ENCODE assay signal across 23 cellular contexts in genomic region chr17:36773039-36773438, GRCh38.
"Had no signal": no experiment of that assay in that cellular context is flagged by ENCODE, and none has a peak within 500 bp of the region (broad histone marks: within the 10 kb centered on the region; RNA-seq: fewer than 3 reads in every experiment).

No MANE protein-coding gene starts in this region.

- H3K9me3 ChIP-seq: body of pancreas, esophagus muscularis mucosa, gastroesophageal sphincter, heart left ventricle, mucosa of descending colon, tibial nerve, uterus had no signal

- H3K4me3 ChIP-seq: body of pancreas, esophagus muscularis mucosa, gastroesophageal sphincter, heart left ventricle, mucosa of descending colon, tibial nerve, uterus had no signal

- H3K27ac ChIP-seq: body of pancreas, esophagus muscularis mucosa, gastroesophageal sphincter, heart left ventricle, tibial nerve, uterus, WERI-Rb-1 had no signal

- H3K36me3 ChIP-seq: esophagus muscularis mucosa, gastroesophageal sphincter, heart left ventricle, tibial nerve, uterus, WERI-Rb-1 had no signal

- ATAC-seq: activated CD4-positive, alpha-beta T cell treated with anti-CD3 and anti-CD28 coated beads for 36 hours; activated CD8-positive, alpha-beta memory T cell treated with anti-CD3 and anti-CD28 coated beads, Interleukin-2, amount 10 ng/mL, durations not matched to agents 7 days and 5 days; activated T-helper 17 cell treated with anti-CD3 and anti-CD28 coated beads, Interleukin-2, amount 50 U/mL, for 72 hours; body of pancreas; gastroesophageal sphincter; heart left ventricle; left cardiac atrium; mucosa of descending colon had no signal

- H3K27me3 ChIP-seq: body of pancreas, tibial nerve, uterus had no signal

- H3K4me1 ChIP-seq: body of pancreas, esophagus muscularis mucosa, gastroesophageal sphincter, heart left ventricle, tibial nerve, uterus had no signal

- DNase-seq: activated CD4-positive, alpha-beta memory T cell treated with anti-CD3 and anti-CD28 coated beads for 36 hours; activated CD4-positive, alpha-beta T cell treated with anti-CD3 and anti-CD28 coated beads for 36 hours; activated CD8-positive, alpha-beta memory T cell treated with anti-CD3 and anti-CD28 coated beads, Interleukin-2, amount 10 ng/mL, durations not matched to agents 7 days and 5 days; activated naive CD4-positive, alpha-beta T cell; activated naive CD8-positive, alpha-beta T cell treated with anti-CD3 and anti-CD28 coated beads, Interleukin-2, amount 10 ng/mL, durations not matched to agents 7 days and 5 days; body of pancreas; dermis blood vessel endothelial cell; effector memory CD4-positive, alpha-beta T cell; heart left ventricle; left cardiac atrium; mesenchymal stem cell; mucosa of descending colon; naive B cell; stimulated activated CD4-positive, alpha-beta T cell treated with anti-CD3 and anti-CD28 coated beads, Interleukin-2, amount 100 ng/mL, for 24 hours; stimulated activated naive CD4-positive, alpha-beta T cell treated with Interleukin-2 at 50 U/mL for 16 hours; uterus; WERI-Rb-1 had no signal

- FAIRE-seq: endothelial cell of umbilical vein, islet of Langerhans had no signal
